1 cellular context compared by ENCODE assay signal in the genomic region with DNA sequence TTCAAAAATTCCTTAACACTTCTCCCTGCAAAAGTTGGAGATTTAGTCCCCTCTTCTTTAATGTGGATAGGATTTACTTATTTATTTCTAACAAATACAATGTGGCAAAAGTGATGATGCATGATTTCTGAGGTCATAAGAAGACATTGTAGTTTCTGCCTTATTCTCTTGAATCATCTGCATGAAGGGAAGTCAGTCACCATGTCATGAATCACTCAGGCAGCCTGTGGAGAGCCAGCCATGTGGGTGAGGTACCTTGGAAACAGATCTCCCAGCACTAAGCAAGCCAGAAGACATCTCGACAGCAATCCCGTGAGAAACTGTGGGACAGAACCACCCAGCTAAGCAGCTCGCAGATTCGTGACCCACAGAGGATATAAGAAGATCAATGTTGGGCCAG.
A peak's percentile ranks its signal among the peaks of the same experiment; 100 is the strongest.
TF ChIP-seq lines count a peak whose summit lies in the region.

No MANE protein-coding gene starts in this region.

TF ChIP-seq in HepG2, 621 proteins besides CTCF, POLR2A, EP300 and RAD21:
- TF ChIP-seq CREB1 (IDR thresholded peaks at IDR 0.05) (0 out of 2 replicates have a peak, but pooled peaks have one; percentile 11), CREB1 (CRISPR knock-in tag; IDR thresholded peaks at IDR 0.05) (no peak), MAFK (conservative IDR thresholded peaks at IDR 0.05 in 1 of 2, IDR thresholded peaks at IDR 0.05 in 1 of 2; ENCODE audit: low read length in 2 of 2) (peak; percentile 36 to 42; a peak in 3 of 4 replicates), ATF1 (CRISPR knock-in tag; IDR thresholded peaks at IDR 0.05) (no peak), RARA (CRISPR knock-in tag; IDR thresholded peaks at IDR 0.05) (no peak), SP1 (IDR thresholded peaks at IDR 0.05) (no peak), SP1 (CRISPR knock-in tag; IDR thresholded peaks at IDR 0.05) (no peak), ZNF570 (CRISPR knock-in tag; IDR thresholded peaks at IDR 0.05; ENCODE audit: borderline replicate concordance) (no peak), MAFF (IDR thresholded peaks at IDR 0.05; ENCODE audit: low read depth, low read length) (0 out of 2 replicates have a peak, but pooled peaks have one; percentile 24), ZFY (CRISPR knock-in tag; IDR thresholded peaks at IDR 0.05) (no peak), NCOA5 (CRISPR knock-in tag; IDR thresholded peaks at IDR 0.05) (no peak), ZNF253 (CRISPR knock-in tag; IDR thresholded peaks at IDR 0.05; ENCODE audit: borderline replicate concordance) (no peak), ZNF605 (CRISPR knock-in tag; IDR thresholded peaks at IDR 0.05) (no peak)
